ENCODE assay signal across 8 cellular contexts in genomic region chr2:219245899-219246230, GRCh38. TPM values are rescaled to one million over a fixed set of nuclear protein-coding genes. Genes with fewer than 3 reads are reported as not detected.
A peak's percentile ranks its signal among the peaks of the same experiment; 100 is the strongest.
DNase-seq lines count a peak whose midpoint lies in the region; ATAC-seq and TF ChIP-seq lines count a peak whose summit lies in the region.

No MANE protein-coding gene starts in this region.

- H3K23ac ChIP-seq in H9 (ENCODE audit: insufficient read length, low read depth, low read length): no peak overlapping the region

- peak overlapping the region; percentile 89 for H3K14ac ChIP-seq in H9 (ENCODE audit: insufficient read depth, low read length)

- peaks cover 2% of the 10 kb centered on the region; the same call in 1 of the 2 replicates for H3K4me1 ChIP-seq in H9 (ENCODE audit: insufficient read depth, low read length)
- peaks cover 15% of the 10 kb centered on the region for H3K4me1 ChIP-seq in right cardiac atrium (ENCODE audit: control insufficient read depth, insufficient read depth, low read length)
- peaks cover 52 to 65% (median 58%) of the 10 kb centered on the region in 3 donors for H3K4me1 ChIP-seq in skeletal muscle tissue (ENCODE audit: control insufficient read depth in 3 of 3, insufficient read depth in 3 of 3, low read length in 3 of 3)

- intact Hi-C loops in right cardiac atrium (cut with DNase I): loop anchor here in 1 of 4 donors (10.0 kb wide), 1 partner anchor 49 kb away; no protein-coding TSS in a partner anchor

- H3K27me3 Mint-ChIP-seq in H9 (ENCODE audit: low read depth): peaks cover 3% of the 10 kb centered on the region; the same call in 1 of the 2 replicates

- H3K36me3 ChIP-seq in WERI-Rb-1 (peaks cover 40% of the 10 kb centered on the region), skeletal muscle tissue (ENCODE audit: control insufficient read depth in 3 of 3, insufficient read depth in 3 of 3, low read length in 3 of 3) (peaks cover 29 to 35% (median 35%) of the 10 kb centered on the region in 3 donors)

- H3K18ac ChIP-seq in H9 (ENCODE audit: insufficient read length, low read depth, low read length): peak overlapping the region; percentile 89

- no peak overlapping the region for H2BK5ac ChIP-seq in H9 (ENCODE audit: insufficient read length, low read length)

- peak overlapping the region; percentile 77 for H3K4me2 ChIP-seq in H9 (ENCODE audit: insufficient read depth, insufficient read length, low read length)

- TF ChIP-seq CTCF in H9 (conservative IDR thresholded peaks at IDR 0.05) (no peak), WERI-Rb-1 (IDR thresholded peaks at IDR 0.05; ENCODE audit: low read depth, low read length) (no peak)

- no peak overlapping the region for H3T11ph ChIP-seq in H9 (ENCODE audit: low read length)

- no peak overlapping the region for H2BK120ac ChIP-seq in H9 (ENCODE audit: low read depth, low read length, poor library complexity, severe bottlenecking)

- H3K4me3 ChIP-seq in WERI-Rb-1 (ENCODE audit: low read depth, low read length): peak overlapping the region; percentile 96
- H3K4me3 ChIP-seq in right cardiac atrium (ENCODE audit: low read length): peak overlapping the region; percentile 48
- H3K4me3 ChIP-seq in skeletal muscle tissue (ENCODE audit: low read length in 3 of 3): peak overlapping the region; percentile 89 to 97 (median 95)

- H4K5ac ChIP-seq in H9 (ENCODE audit: insufficient read length, low read depth, low read length): peak overlapping the region; percentile 5

- H3K56ac ChIP-seq in H9 (ENCODE audit: insufficient read length, low read depth, low read length): no peak overlapping the region

- no peaks in the 10 kb centered on the region for H3K23me2 ChIP-seq in H9 (ENCODE audit: insufficient read length, low read depth, low read length, poor library complexity, severe bottlenecking)

- no peak overlapping the region for H4K91ac ChIP-seq in H9 (ENCODE audit: insufficient read length, low read depth, low read length)

- H3K9ac ChIP-seq in H9 (ENCODE audit: extremely low read depth, insufficient read length, low read length) (peak overlapping the region; percentile 90), skeletal muscle tissue (ENCODE audit: low read depth in 1 of 3, low read length in 3 of 3) (peak overlapping the region; percentile 94 to 96 (median 95))

- H4K20me1 ChIP-seq in H9 (ENCODE audit: control insufficient read depth, insufficient read depth, insufficient read length): no peaks in the 10 kb centered on the region

- no peak overlapping the region for H4K8ac ChIP-seq in H9 (replicated peaks; ENCODE audit: insufficient read length, low read depth, low read length)

- H2BK12ac ChIP-seq in H9 (ENCODE audit: insufficient read length, low read depth, low read length): no peak overlapping the region

- no peak overlapping the region for H2AFZ ChIP-seq in H9 (ENCODE audit: low read length)

- H2AK5ac ChIP-seq in H9 (ENCODE audit: insufficient read length, low read length): no peak overlapping the region

- H3K79me1 ChIP-seq in H9 (ENCODE audit: insufficient read depth, low read depth, low read length, poor library complexity, severe bottlenecking): no peaks in the 10 kb centered on the region

- peaks cover 19 to 27% of the 10 kb centered on the region in 2 experiments for H3K4me1 Mint-ChIP-seq in H9

- no peaks in the 10 kb centered on the region for H3K9me3 ChIP-seq in H9 (ENCODE audit: control insufficient read depth, low read depth, low read length)
- H3K9me3 ChIP-seq in WERI-Rb-1 (ENCODE audit: severe bottlenecking): no peaks in the 10 kb centered on the region
- H3K9me3 ChIP-seq in right cardiac atrium (ENCODE audit: control insufficient read depth, low read length): no peaks in the 10 kb centered on the region
- no peaks in the 10 kb centered on the region for H3K9me3 ChIP-seq in skeletal muscle tissue (ENCODE audit: control insufficient read depth in 3 of 3, low read length in 3 of 3)

- no peak for DNase-seq in H9
- DNase-seq in WERI-Rb-1: peak; percentile 30
- DNase-seq in right cardiac atrium: no peak
- DNase-seq in nucleus accumbens (lab: John Stamatoyannopoulos, UW): no peak
- DNase-seq in stimulated activated CD4-positive, alpha-beta T cell treated with anti-CD3 and anti-CD28 coated beads, Interleukin-4, amount 100 ng/mL, for 1 hour: no peak

- no peak overlapping the region for H3K4ac ChIP-seq in H9 (ENCODE audit: low read depth, low read length)

- no CpG with 5 or more reads among the region's 10 CpGs for WGBS in H9 (ENCODE audit: extremely low coverage, insufficient read length, low lambda C conversion rate)
- 16% methylated on average over 10 of the region's 10 CpGs for WGBS in right cardiac atrium

- no peaks in the 10 kb centered on the region for H3K9me3 Mint-ChIP-seq in H9

- H3K79me2 ChIP-seq in H9 (ENCODE audit: insufficient read depth, low read length): no peaks in the 10 kb centered on the region

- peaks cover 5 to 21% (median 20%) of the 10 kb centered on the region in 3 experiments; a peak in 6 of 7 replicates for H3K36me3 Mint-ChIP-seq in H9 (ENCODE audit: insufficient read depth in 1 of 3, low read depth in 3 of 3)

- peak overlapping the region; percentile 92 to 96 for H3K4me3 Mint-ChIP-seq in H9

- no peak overlapping the region for H3K27ac ChIP-seq in H9 (ENCODE audit: insufficient read length, low read depth, low read length)
- peak overlapping the region; percentile 89 for H3K27ac ChIP-seq in WERI-Rb-1
- H3K27ac ChIP-seq in right cardiac atrium (ENCODE audit: low read length): peak overlapping the region; percentile 74
- peak overlapping the region; percentile 86 for H3K27ac ChIP-seq in skeletal muscle tissue (ENCODE audit: low read depth, low read length)

- H3K27ac Mint-ChIP-seq in H9: peak overlapping the region; percentile 95 to 98 (median 97)

- H2BK15ac ChIP-seq in H9 (ENCODE audit: low read depth, low read length): no peak overlapping the region

- H2BK20ac ChIP-seq in H9 (ENCODE audit: low read depth, low read length, poor library complexity, severe bottlenecking): no peak overlapping the region

- no peak for ATAC-seq in right cardiac atrium
- no peak for ATAC-seq in GM18870 (IDR thresholded peaks at IDR 0.05; ENCODE audit: unreplicated experiment)
- no peak for ATAC-seq in HG02970 (IDR thresholded peaks at IDR 0.05; ENCODE audit: low FRiP score, unreplicated experiment)

- H3K27me3 ChIP-seq in H9 (ENCODE audit: insufficient read depth, low read length): no peaks in the 10 kb centered on the region
- H3K27me3 ChIP-seq in WERI-Rb-1 (ENCODE audit: insufficient read depth, low read depth, severe bottlenecking): no peaks in the 10 kb centered on the region
- H3K27me3 ChIP-seq in right cardiac atrium (ENCODE audit: control insufficient read depth, insufficient read depth): no peaks in the 10 kb centered on the region
- H3K27me3 ChIP-seq in skeletal muscle tissue (ENCODE audit: control insufficient read depth in 3 of 3, insufficient read depth in 3 of 3, low read length in 3 of 3): no peaks in the 10 kb centered on the region

RNA-seq across cellular contexts. Expression of gene STK16, which starts 0.6 kb away (rescaled TPM):
- total RNA-seq in H9 (2021) (21.6 and 22.4 TPM in 2 replicates), right cardiac atrium (10 to 100 TPM; 17.5 to 19.7 (median 19.3) TPM), skeletal muscle tissue (6.3 TPM)
- 22.2 TPM for polyA plus RNA-seq in right cardiac atrium

RNA-seq across cellular contexts. Expression of gene GLB1L, which starts 0.6 kb away (rescaled TPM):
- total RNA-seq in H9 (2021) (5.8 and 6.5 TPM in 2 replicates), right cardiac atrium (1 to 10 TPM; 2.7 to 3.8 (median 3.3) TPM), skeletal muscle tissue (13.0 TPM)
- polyA plus RNA-seq in right cardiac atrium: 3.1 TPM

RNA-seq across cellular contexts. Expression of gene TUBA4B, which starts 7.2 kb away (rescaled TPM):
- total RNA-seq in H9 (2021) (not detected in 2 replicates), right cardiac atrium (not detected), skeletal muscle tissue (not detected)
- not detected for polyA plus RNA-seq in right cardiac atrium

RNA-seq across cellular contexts. Expression of gene TUBA4A, which starts 7.9 kb away (rescaled TPM):
- 25.5 and 27.2 TPM in 2 replicates for total RNA-seq in H9 (2021)
- total RNA-seq in right cardiac atrium: 10 to 100 TPM; 27.6 to 88.6 (median 64.3) TPM
- 131 TPM for polyA plus RNA-seq in right cardiac atrium
- 30.8 TPM for total RNA-seq in skeletal muscle tissue

RNA-seq across cellular contexts. Expression of gene ANKZF1, which starts 16.3 kb away (rescaled TPM):
- total RNA-seq in H9 (2021): 45.9 and 55.4 TPM in 2 replicates
- 10 to 100 TPM; 14.9 to 32.0 (median 27.2) TPM for total RNA-seq in right cardiac atrium
- polyA plus RNA-seq in right cardiac atrium: 20.1 TPM
- 27.7 TPM for total RNA-seq in skeletal muscle tissue
